In the genomic region with DNA sequence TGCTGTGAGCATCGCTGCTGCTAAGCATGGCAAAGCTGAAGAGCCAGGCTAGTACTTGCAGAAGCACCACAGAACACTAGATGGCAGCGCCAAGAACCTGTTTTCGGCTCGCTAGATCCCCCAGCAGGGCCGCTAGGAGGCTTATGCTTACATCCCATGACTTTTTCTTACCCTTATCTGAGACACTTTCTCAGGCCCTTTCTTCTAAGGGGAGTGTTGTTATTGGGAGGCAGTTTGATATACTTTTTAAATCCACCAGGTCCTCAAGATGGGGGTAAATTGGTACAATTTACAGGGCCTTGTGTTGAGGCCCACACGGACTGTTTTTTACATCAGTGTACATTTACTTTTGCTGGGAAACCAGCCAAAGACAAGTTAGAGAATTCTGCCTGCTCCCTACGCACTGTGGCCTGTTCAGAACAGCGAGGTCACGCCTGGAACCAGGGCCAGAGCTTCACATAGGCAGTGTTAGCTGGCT, we compare ENCODE assay signal across 8 cellular contexts. TPM values are rescaled to one million over a fixed set of nuclear protein-coding genes. Genes with fewer than 3 reads are reported as not detected.
DNase-seq lines count a peak whose midpoint lies in the region; ATAC-seq and TF ChIP-seq lines count a peak whose summit lies in the region.

No MANE protein-coding gene starts in this region.

- H3K36me3 Mint-ChIP-seq in activated naive CD4-positive, alpha-beta T cell treated with anti-CD3 and anti-CD28 coated beads, Interleukin-2, amount 10 ng/mL, durations not matched to agents 7 days and 5 days = no peaks in the 10 kb centered on the region

- peaks cover 5% of the 10 kb centered on the region; the same call in 1 of the 2 replicates for H3K36me3 ChIP-seq in RWPE2 (ENCODE audit: low read depth)
- H3K36me3 ChIP-seq in heart right ventricle = peaks cover 0 to under 1% (median 0%) of the 10 kb centered on the region in 9 donors

- no peaks in the 10 kb centered on the region for H3K27me3 ChIP-seq in RWPE2 (ENCODE audit: insufficient read depth, poor library complexity, severe bottlenecking)
- no peaks in the 10 kb centered on the region for H3K27me3 ChIP-seq in heart right ventricle

- intact Hi-C loops in heart right ventricle (cut with DNase I) = loop anchor here in 4 of 10 donors (5.0 to 10.0 kb wide), 2 partner anchors 204 to 207 kb away; partner anchors contain the start of gene OR52N2 (in 4 of the 4)

- H3K27me3 Mint-ChIP-seq in activated naive CD4-positive, alpha-beta T cell treated with anti-CD3 and anti-CD28 coated beads, Interleukin-2, amount 10 ng/mL, durations not matched to agents 7 days and 5 days = peaks cover 12% of the 10 kb centered on the region

- TF ChIP-seq CTCF in RWPE2 (IDR thresholded peaks at IDR 0.05; ENCODE audit: poor library complexity, severe bottlenecking) (peak; percentile 89), heart right ventricle (IDR thresholded peaks at IDR 0.05) (peak; percentile 29 to 85 (median 76))

- H3K27ac ChIP-seq in RWPE2 (ENCODE audit: poor library complexity, severe bottlenecking) (no peak overlapping the region), heart right ventricle (peak overlapping the region in 3 of 10 donors; percentile 27 to 56 (median 38))

- CTCF ChIA-PET in activated naive CD4-positive, alpha-beta T cell treated with anti-CD3 and anti-CD28 coated beads, Interleukin-2, amount 10 ng/mL, durations not matched to agents 7 days and 5 days (lab: Charles Lee) = interaction anchor here (0.6 to 1.4 kb wide), 8 partner anchors 9 to 714 kb away, joined by 3 to 6 read pairs (median 4); no protein-coding TSS in a partner anchor

- H3K4me3 ChIP-seq in RWPE2 (ENCODE audit: severe bottlenecking) (no peak overlapping the region), heart right ventricle (no peak overlapping the region)

- peak; percentile 3 for DNase-seq in DMS153 (lab: John Stamatoyannopoulos, UW)
- DNase-seq in RWPE2 (ENCODE audit: low spot score) = no peak
- DNase-seq in activated naive CD4-positive, alpha-beta T cell treated with anti-CD3 and anti-CD28 coated beads, Interleukin-2, amount 10 ng/mL, durations not matched to agents 7 days and 5 days = peak; percentile 74
- peak; percentile 50 to 63 for DNase-seq in heart right ventricle
- DNase-seq in retina = peak; percentile 36
- DNase-seq in cerebellar nuclear complex (lab: John Stamatoyannopoulos, UW) = no peak

- H3K4me1 ChIP-seq in RWPE2 (ENCODE audit: insufficient read depth, poor library complexity, severe bottlenecking) (peaks cover 22% of the 10 kb centered on the region), heart right ventricle (peaks cover 6 to 23% (median 13%) of the 10 kb centered on the region in 9 donors)

- H3K9me3 ChIP-seq in RWPE2 (ENCODE audit: severe bottlenecking) (no peaks in the 10 kb centered on the region), heart right ventricle (no peaks in the 10 kb centered on the region)

- no peaks in the 10 kb centered on the region for H3K9me3 Mint-ChIP-seq in activated naive CD4-positive, alpha-beta T cell treated with anti-CD3 and anti-CD28 coated beads, Interleukin-2, amount 10 ng/mL, durations not matched to agents 7 days and 5 days

- no peak overlapping the region for H3K27ac Mint-ChIP-seq in activated naive CD4-positive, alpha-beta T cell treated with anti-CD3 and anti-CD28 coated beads, Interleukin-2, amount 10 ng/mL, durations not matched to agents 7 days and 5 days

- 37 to 42% methylated on average over 9 of the region's 9 CpGs for WGBS in heart right ventricle, 2 donors

- ATAC-seq in GM19463 (IDR thresholded peaks at IDR 0.05; ENCODE audit: unreplicated experiment) (peak; percentile 83), HG03520 (IDR thresholded peaks at IDR 0.05; ENCODE audit: unreplicated experiment) (peak; percentile 88), RWPE2 (ENCODE audit: low read depth) (peak; percentile 70), heart right ventricle (peak; percentile 69 to 85 (median 80))

- H3K4me3 Mint-ChIP-seq in activated naive CD4-positive, alpha-beta T cell treated with anti-CD3 and anti-CD28 coated beads, Interleukin-2, amount 10 ng/mL, durations not matched to agents 7 days and 5 days = no peak overlapping the region

- peaks cover 15% of the 10 kb centered on the region for H3K4me1 Mint-ChIP-seq in activated naive CD4-positive, alpha-beta T cell treated with anti-CD3 and anti-CD28 coated beads, Interleukin-2, amount 10 ng/mL, durations not matched to agents 7 days and 5 days

RNA-seq across cellular contexts. Expression of gene TRIM6, which starts 4.0 kb away (rescaled TPM):
- 1 to 10 TPM in 5 of 10 donors, under 1 TPM in 5; 0.38 to 2.2 (median 1.0) TPM for total RNA-seq in heart right ventricle
- under 1 TPM; 0.52 to 0.95 TPM for polyA plus RNA-seq in heart right ventricle

RNA-seq across cellular contexts. Expression of gene OR52B6, which starts 19.7 kb away (rescaled TPM):
- total RNA-seq in heart right ventricle = not detected
- not detected for polyA plus RNA-seq in heart right ventricle

RNA-seq across cellular contexts. Expression of gene TRIM34, which starts 24.4 kb away (rescaled TPM):
- total RNA-seq in heart right ventricle = 1 to 10 TPM in 9 of 10 donors, under 1 TPM in 1; 0.66 to 6.5 (median 2.0) TPM
- 1 to 10 TPM; 1.8 to 1.9 TPM for polyA plus RNA-seq in heart right ventricle

RNA-seq across cellular contexts. Expression of gene OR52H1, which starts 52.1 kb away (rescaled TPM):
- total RNA-seq in heart right ventricle = not detected
- polyA plus RNA-seq in heart right ventricle = not detected

Comparison
In these comparisons a context has a peak if more than half of its experiments do, and no peak if none do; other contexts are left out.
1. DNase-seq: peak in DMS153 (single experiment), activated naive CD4-positive, alpha-beta T cell treated with anti-CD3 and anti-CD28 coated beads, Interleukin-2, amount 10 ng/mL, durations not matched to agents 7 days and 5 days (single experiment), heart right ventricle (2 of 2) and retina (single experiment); none in RWPE2 (single experiment) and cerebellar nuclear complex (0 of 2).
2. Peak in every context shown above with its lines, with median percentiles within 50 percentile points of each other: ATAC-seq.